Comparison of ENCODE assay signal across 14 cellular contexts in the genomic region with DNA sequence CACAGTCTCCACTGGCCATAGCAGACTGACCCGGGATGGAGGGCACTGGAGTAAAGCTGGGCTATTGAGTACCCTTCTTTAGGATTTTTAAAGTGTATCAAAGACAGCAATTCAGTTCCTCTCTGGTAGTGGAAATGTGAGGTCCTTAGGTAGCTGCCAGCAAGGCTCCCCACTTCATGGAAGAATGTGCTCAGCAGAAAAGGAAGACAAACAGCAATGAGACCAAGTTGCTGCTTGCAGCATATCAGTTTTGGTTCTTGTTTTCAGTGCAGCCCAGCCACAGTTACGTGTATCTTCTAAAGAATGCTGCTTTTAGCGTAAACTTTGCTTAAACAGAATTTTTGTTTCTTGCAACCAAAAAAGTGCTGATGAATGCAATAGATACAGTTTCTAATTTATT.
DNase-seq lines count a peak whose midpoint lies in the region; ATAC-seq and TF ChIP-seq lines count a peak whose summit lies in the region.
"Had no signal": no experiment of that assay in that cellular context is flagged by ENCODE, and none has a peak within 500 bp of the region (broad histone marks: within the 10 kb centered on the region; RNA-seq: fewer than 3 reads in every experiment).

No MANE protein-coding gene starts in this region.

- H3K4me3 Mint-ChIP-seq in activated CD8-positive, alpha-beta T cell treated with anti-CD3 and anti-CD28 coated beads for 36 hours, result no peak overlapping the region
- no peak overlapping the region for H3K4me3 Mint-ChIP-seq in activated CD8-positive, alpha-beta T cell treated with anti-CD3 and anti-CD28 coated beads, Interleukin-2, amount 10 ng/mL, durations not matched to agents 7 days and 5 days
- H3K4me3 Mint-ChIP-seq in stimulated activated effector memory CD8-positive, alpha-beta T cell treated with anti-CD3 and anti-CD28 coated beads, Interleukin-12 subunit alpha, Interleukin-12 subunit beta, amount 100 ng/mL, for 72 hours, result no peak overlapping the region
- no peak overlapping the region for H3K4me3 Mint-ChIP-seq in T-helper 2 cell treated with Interferon-gamma antibody and Interleukin-4, amounts not matched to agents 5 μg/mL and 100 μg/mL, for 36 hours

- DNase-seq in activated CD8-positive, alpha-beta T cell treated with anti-CD3 and anti-CD28 coated beads for 36 hours, result no peak
- DNase-seq in activated CD8-positive, alpha-beta T cell treated with anti-CD3 and anti-CD28 coated beads, Interleukin-2, amount 10 ng/mL, durations not matched to agents 7 days and 5 days, result no peak
- peak; percentile 71 for DNase-seq in RPMI8226
- no peak for DNase-seq in stimulated activated effector memory CD8-positive, alpha-beta T cell treated with anti-CD3 and anti-CD28 coated beads, Interleukin-12 subunit alpha, Interleukin-12 subunit beta, amount 100 ng/mL, for 72 hours (ENCODE audit: low spot score in 2 of 2)
- DNase-seq in NCI-H2196 treated with DMSO at 0.1 percent for 48 hours (lab: John Stamatoyannopoulos, UW; ENCODE audit: unreplicated experiment), result no peak
- DNase-seq in stimulated activated CD8-positive, alpha-beta memory T cell treated with anti-CD3 and anti-CD28 coated beads, Interleukin-4, amount 100 ng/mL, for 48 hours, result no peak
- no peak for DNase-seq in T-helper 2 cell treated with Interferon-gamma antibody and Interleukin-4, amounts not matched to agents 5 μg/mL and 100 μg/mL, for 36 hours (ENCODE audit: low spot score)
- DNase-seq: activated CD4-positive, CD25-positive, alpha-beta regulatory T cell treated with anti-CD3 and anti-CD28 coated beads, Interleukin-2, amount 50 U/mL, for 72 hours; DMS79 treated with DMSO at 0.1 percent for 48 hours; esophagus squamous epithelium; mucosa of descending colon; NCI-H69; SK-N-SH had no signal

- peak; percentile 24 for ATAC-seq in activated CD8-positive, alpha-beta T cell treated with anti-CD3 and anti-CD28 coated beads for 36 hours
- no peak for ATAC-seq in activated CD8-positive, alpha-beta T cell treated with anti-CD3 and anti-CD28 coated beads, Interleukin-2, amount 10 ng/mL, durations not matched to agents 7 days and 5 days
- ATAC-seq in HG02571 (IDR thresholded peaks at IDR 0.05; ENCODE audit: unreplicated experiment), result peak; percentile 71
- ATAC-seq in stimulated activated effector memory CD8-positive, alpha-beta T cell treated with anti-CD3 and anti-CD28 coated beads, Interleukin-12 subunit alpha, Interleukin-12 subunit beta, amount 100 ng/mL, for 72 hours, result peak; percentile 32
- ATAC-seq: mucosa of descending colon had no signal

- no peaks in the 10 kb centered on the region for H3K36me3 Mint-ChIP-seq in activated CD8-positive, alpha-beta T cell treated with anti-CD3 and anti-CD28 coated beads for 36 hours (ENCODE audit: low read depth)
- peaks cover 7% of the 10 kb centered on the region for H3K36me3 Mint-ChIP-seq in activated CD8-positive, alpha-beta T cell treated with anti-CD3 and anti-CD28 coated beads, Interleukin-2, amount 10 ng/mL, durations not matched to agents 7 days and 5 days (ENCODE audit: low read depth)
- no peaks in the 10 kb centered on the region for H3K36me3 Mint-ChIP-seq in stimulated activated effector memory CD8-positive, alpha-beta T cell treated with anti-CD3 and anti-CD28 coated beads, Interleukin-12 subunit alpha, Interleukin-12 subunit beta, amount 100 ng/mL, for 72 hours
- peaks cover 1% of the 10 kb centered on the region for H3K36me3 Mint-ChIP-seq in T-helper 2 cell treated with Interferon-gamma antibody and Interleukin-4, amounts not matched to agents 5 μg/mL and 100 μg/mL, for 36 hours (ENCODE audit: low read depth)

- intact Hi-C loops in activated CD8-positive, alpha-beta T cell treated with anti-CD3 and anti-CD28 coated beads for 36 hours (cut with micrococcal nuclease), result no loop called here

- POLR2A ChIA-PET in activated CD8-positive, alpha-beta T cell treated with anti-CD3 and anti-CD28 coated beads for 36 hours (lab: Charles Lee), result interaction anchor here (1.0 kb wide), 1 partner anchor 12 kb away, joined by 3 read pairs; no protein-coding TSS in a partner anchor
- POLR2A ChIA-PET in activated CD8-positive, alpha-beta T cell treated with anti-CD3 and anti-CD28 coated beads, Interleukin-2, amount 10 ng/mL, durations not matched to agents 7 days and 5 days (lab: Charles Lee), result no interaction called here

- TF ChIP-seq CTCF in activated CD8-positive, alpha-beta T cell treated with anti-CD3 and anti-CD28 coated beads for 36 hours (IDR thresholded peaks at IDR 0.05), result no peak

- H3K9me3 Mint-ChIP-seq in activated CD8-positive, alpha-beta T cell treated with anti-CD3 and anti-CD28 coated beads for 36 hours, result peaks cover 4% of the 10 kb centered on the region
- peaks cover 12% of the 10 kb centered on the region for H3K9me3 Mint-ChIP-seq in activated CD8-positive, alpha-beta T cell treated with anti-CD3 and anti-CD28 coated beads, Interleukin-2, amount 10 ng/mL, durations not matched to agents 7 days and 5 days (ENCODE audit: insufficient read depth)
- peaks cover 3% of the 10 kb centered on the region for H3K9me3 Mint-ChIP-seq in stimulated activated effector memory CD8-positive, alpha-beta T cell treated with anti-CD3 and anti-CD28 coated beads, Interleukin-12 subunit alpha, Interleukin-12 subunit beta, amount 100 ng/mL, for 72 hours
- peaks cover 13% of the 10 kb centered on the region for H3K9me3 Mint-ChIP-seq in T-helper 2 cell treated with Interferon-gamma antibody and Interleukin-4, amounts not matched to agents 5 μg/mL and 100 μg/mL, for 36 hours

- no peak overlapping the region for H3K27ac Mint-ChIP-seq in activated CD8-positive, alpha-beta T cell treated with anti-CD3 and anti-CD28 coated beads for 36 hours
- no peak overlapping the region for H3K27ac Mint-ChIP-seq in activated CD8-positive, alpha-beta T cell treated with anti-CD3 and anti-CD28 coated beads, Interleukin-2, amount 10 ng/mL, durations not matched to agents 7 days and 5 days
- H3K27ac Mint-ChIP-seq in stimulated activated effector memory CD8-positive, alpha-beta T cell treated with anti-CD3 and anti-CD28 coated beads, Interleukin-12 subunit alpha, Interleukin-12 subunit beta, amount 100 ng/mL, for 72 hours, result no peak overlapping the region
- no peak overlapping the region for H3K27ac Mint-ChIP-seq in T-helper 2 cell treated with Interferon-gamma antibody and Interleukin-4, amounts not matched to agents 5 μg/mL and 100 μg/mL, for 36 hours

- CTCF ChIA-PET in activated CD8-positive, alpha-beta T cell treated with anti-CD3 and anti-CD28 coated beads for 36 hours (lab: Charles Lee), result no interaction called here
- CTCF ChIA-PET in activated CD8-positive, alpha-beta T cell treated with anti-CD3 and anti-CD28 coated beads, Interleukin-2, amount 10 ng/mL, durations not matched to agents 7 days and 5 days (lab: Charles Lee), result no interaction called here

- H3K27me3 Mint-ChIP-seq in activated CD8-positive, alpha-beta T cell treated with anti-CD3 and anti-CD28 coated beads for 36 hours, result no peaks in the 10 kb centered on the region
- H3K27me3 Mint-ChIP-seq in activated CD8-positive, alpha-beta T cell treated with anti-CD3 and anti-CD28 coated beads, Interleukin-2, amount 10 ng/mL, durations not matched to agents 7 days and 5 days (ENCODE audit: low read depth), result no peaks in the 10 kb centered on the region
- H3K27me3 Mint-ChIP-seq in T-helper 2 cell treated with Interferon-gamma antibody and Interleukin-4, amounts not matched to agents 5 μg/mL and 100 μg/mL, for 36 hours (ENCODE audit: low read depth), result no peaks in the 10 kb centered on the region

- peaks cover 8% of the 10 kb centered on the region for H3K4me1 Mint-ChIP-seq in activated CD8-positive, alpha-beta T cell treated with anti-CD3 and anti-CD28 coated beads for 36 hours (ENCODE audit: low read depth)
- H3K4me1 Mint-ChIP-seq in activated CD8-positive, alpha-beta T cell treated with anti-CD3 and anti-CD28 coated beads, Interleukin-2, amount 10 ng/mL, durations not matched to agents 7 days and 5 days (ENCODE audit: low read depth), result peaks cover under 1% of the 10 kb centered on the region
- H3K4me1 Mint-ChIP-seq in stimulated activated effector memory CD8-positive, alpha-beta T cell treated with anti-CD3 and anti-CD28 coated beads, Interleukin-12 subunit alpha, Interleukin-12 subunit beta, amount 100 ng/mL, for 72 hours, result peaks cover 5% of the 10 kb centered on the region
- peaks cover 11% of the 10 kb centered on the region for H3K4me1 Mint-ChIP-seq in T-helper 2 cell treated with Interferon-gamma antibody and Interleukin-4, amounts not matched to agents 5 μg/mL and 100 μg/mL, for 36 hours (ENCODE audit: low read depth)
